Comparison of ENCODE assay signal across 8 cellular contexts in the genomic region with DNA sequence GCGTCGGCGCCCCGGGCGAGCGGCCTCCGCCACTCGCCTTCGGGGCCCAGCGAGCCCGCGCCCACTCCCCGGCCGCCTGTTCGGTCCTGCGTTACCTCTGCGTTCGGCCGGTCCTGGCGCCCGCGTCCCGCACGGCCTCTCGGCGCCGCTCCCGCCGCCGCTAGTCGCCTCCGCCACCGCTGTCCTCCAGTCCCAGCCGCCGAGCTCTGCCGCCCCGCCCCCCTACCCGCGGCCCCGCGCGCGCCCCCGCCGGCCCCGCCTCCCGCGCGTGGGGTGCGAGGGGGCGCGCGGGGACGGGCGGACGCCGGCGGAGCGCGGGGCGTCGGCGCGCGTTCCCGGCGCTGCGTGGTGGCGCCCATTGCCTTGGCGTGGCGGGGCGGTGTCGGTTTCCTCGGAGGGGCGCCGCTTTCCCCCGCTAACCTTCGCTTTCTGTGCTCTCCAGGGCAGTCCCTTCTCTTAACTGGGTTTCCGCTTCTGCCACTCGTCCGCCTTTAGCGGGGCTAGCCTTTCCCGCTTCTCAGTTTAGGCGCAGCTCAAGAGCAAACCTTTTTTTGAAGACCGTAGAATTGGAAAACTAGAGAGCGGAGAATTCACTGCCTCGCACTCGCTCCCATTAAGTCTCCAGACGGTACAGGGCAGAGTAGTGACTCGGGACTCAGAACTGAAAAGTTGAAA. TPM values are rescaled to one million over a fixed set of nuclear protein-coding genes. Genes with fewer than 3 reads are reported as not detected.
DNase-seq lines count a peak whose midpoint lies in the region; ATAC-seq and TF ChIP-seq lines count a peak whose summit lies in the region.

Gene HP1BP3 (minus strand): TSS at position 208 of the 675 bp plus-strand sequence. CDS start 6,867 bp downstream, outside the sequence.

- H3K27me3 Mint-ChIP-seq in H9 (ENCODE audit: low read depth) (0 out of 2 replicates have a peak, but pooled peaks cover 2% of the 10 kb centered on the region), osteocyte (ENCODE audit: unreplicated experiment) (no peaks in the 10 kb centered on the region)
- H3K27me3 Mint-ChIP-seq in activated naive CD4-positive, alpha-beta T cell treated with anti-CD3 and anti-CD28 coated beads, Interleukin-2, amount 50 U/mL, for 24 hours = no peaks in the 10 kb centered on the region

- H4K20me1 ChIP-seq in H9 (ENCODE audit: control insufficient read depth, insufficient read depth, insufficient read length) = no peaks in the 10 kb centered on the region

- TF ChIP-seq POLR2A in testis (IDR thresholded peaks at IDR 0.05) = no peak

- H3K27me3 ChIP-seq in H9 (ENCODE audit: insufficient read depth, low read length) = no peaks in the 10 kb centered on the region
- H3K27me3 ChIP-seq in testis = no peaks in the 10 kb centered on the region

- H3K36me3 ChIP-seq in testis (ENCODE audit: low read depth, missing control alignments) = no peaks in the 10 kb centered on the region

- no peak within 1 kb of the TSS for H2AK5ac ChIP-seq in H9 (ENCODE audit: insufficient read length, low read length)

- peaks cover 15% of the 10 kb centered on the region for H3K79me2 ChIP-seq in H9 (ENCODE audit: insufficient read depth, low read length)

- H3K9me3 Mint-ChIP-seq in H9 (no peaks in the 10 kb centered on the region; a peak in 1 of 5 replicates), osteocyte (ENCODE audit: unreplicated experiment) (no peaks in the 10 kb centered on the region)
- H3K9me3 Mint-ChIP-seq in activated naive CD4-positive, alpha-beta T cell treated with anti-CD3 and anti-CD28 coated beads, Interleukin-2, amount 50 U/mL, for 24 hours = no peaks in the 10 kb centered on the region

- no peak within 1 kb of the TSS for H2BK120ac ChIP-seq in H9 (ENCODE audit: low read depth, low read length, poor library complexity, severe bottlenecking)

- peak within 1 kb of the TSS; percentile 97 for H3K4me2 ChIP-seq in H9 (ENCODE audit: insufficient read depth, insufficient read length, low read length)

- H3K36me3 Mint-ChIP-seq in H9 (ENCODE audit: insufficient read depth in 1 of 3, low read depth in 3 of 3) = peaks cover 0 to 5% (median 0%) of the 10 kb centered on the region in 3 experiments; a peak in 3 of 7 replicates
- no peaks in the 10 kb centered on the region for H3K36me3 Mint-ChIP-seq in activated naive CD4-positive, alpha-beta T cell treated with anti-CD3 and anti-CD28 coated beads, Interleukin-2, amount 50 U/mL, for 24 hours
- H3K36me3 Mint-ChIP-seq in osteocyte (ENCODE audit: unreplicated experiment) = no peaks in the 10 kb centered on the region

- H3T11ph ChIP-seq in H9 (ENCODE audit: low read length) = peak within 1 kb of the TSS; percentile 72

- no peak within 1 kb of the TSS for H2AFZ ChIP-seq in H9 (ENCODE audit: low read length)

- peak within 1 kb of the TSS; percentile 98 to 99 (median 98) for H3K27ac Mint-ChIP-seq in H9
- H3K27ac Mint-ChIP-seq in activated naive CD4-positive, alpha-beta T cell treated with anti-CD3 and anti-CD28 coated beads, Interleukin-2, amount 50 U/mL, for 24 hours = peak within 1 kb of the TSS; percentile 96
- H3K27ac Mint-ChIP-seq in osteocyte (ENCODE audit: unreplicated experiment) = peak within 1 kb of the TSS; percentile 98

- peaks cover 8% of the 10 kb centered on the region for H3K23me2 ChIP-seq in H9 (ENCODE audit: insufficient read length, low read depth, low read length, poor library complexity, severe bottlenecking)

- no CpG with 5 or more reads among the region's 90 CpGs for WGBS in H9 (ENCODE audit: extremely low coverage, insufficient read length, low lambda C conversion rate)
- WGBS in testis, 2 donors = 0 to 2% methylated on average over 27 to 54 of the region's 90 CpGs

- H3K14ac ChIP-seq in H9 (ENCODE audit: insufficient read depth, low read length) = peak within 1 kb of the TSS; percentile 93

- H3K56ac ChIP-seq in H9 (ENCODE audit: insufficient read length, low read depth, low read length) = no peak within 1 kb of the TSS

- H3K4me1 Mint-ChIP-seq in H9 (peaks cover 21 to 24% of the 10 kb centered on the region in 2 experiments), osteocyte (ENCODE audit: unreplicated experiment) (peaks cover 32% of the 10 kb centered on the region)
- peaks cover 31% of the 10 kb centered on the region for H3K4me1 Mint-ChIP-seq in activated naive CD4-positive, alpha-beta T cell treated with anti-CD3 and anti-CD28 coated beads, Interleukin-2, amount 50 U/mL, for 24 hours

- H3K4me1 ChIP-seq in H9 (ENCODE audit: insufficient read depth, low read length) = no peaks in the 10 kb centered on the region
- H3K4me1 ChIP-seq in testis = peaks cover 14% of the 10 kb centered on the region

- peak within 1 kb of the TSS; percentile 99 to 100 for H3K4me3 Mint-ChIP-seq in H9
- peak within 1 kb of the TSS; percentile 93 for H3K4me3 Mint-ChIP-seq in activated naive CD4-positive, alpha-beta T cell treated with anti-CD3 and anti-CD28 coated beads, Interleukin-2, amount 50 U/mL, for 24 hours
- H3K4me3 Mint-ChIP-seq in osteocyte (ENCODE audit: unreplicated experiment) = peak within 1 kb of the TSS; percentile 98

- H3K9me3 ChIP-seq in H9 (ENCODE audit: control insufficient read depth, low read depth, low read length) (no peaks in the 10 kb centered on the region), testis (no peaks in the 10 kb centered on the region)

- H4K5ac ChIP-seq in H9 (ENCODE audit: insufficient read length, low read depth, low read length) = no peak within 1 kb of the TSS

- intact Hi-C loops in testis (cut with DNase I; ENCODE audit: low total_unique reads) = no loop called here

- no peak for TF ChIP-seq CTCF in H9 (conservative IDR thresholded peaks at IDR 0.05)
- TF ChIP-seq CTCF in osteocyte (IDR thresholded peaks at IDR 0.05) = no peak
- TF ChIP-seq CTCF in testis (IDR thresholded peaks at IDR 0.05) = no peak

- no peak within 1 kb of the TSS for H4K91ac ChIP-seq in H9 (ENCODE audit: insufficient read length, low read depth, low read length)

- no peak within 1 kb of the TSS for H2BK20ac ChIP-seq in H9 (ENCODE audit: low read depth, low read length, poor library complexity, severe bottlenecking)

- peak; percentile 50 for ATAC-seq in SK-N-SH treated with all-trans-retinoic acid at 6 μM for 48 hours

- H3K18ac ChIP-seq in H9 (ENCODE audit: insufficient read length, low read depth, low read length) = peak within 1 kb of the TSS; percentile 81

- no peak within 1 kb of the TSS for H2BK12ac ChIP-seq in H9 (ENCODE audit: insufficient read length, low read depth, low read length)

- DNase-seq in GM03348 (ENCODE audit: low spot score) (peak; percentile 96), H9 (peak; percentile 65), M059J (ENCODE audit: low read depth) (peak; percentile 74), glomerular visceral epithelial cell (ENCODE audit: extremely low spot score) (peak; percentile 86), osteocyte (ENCODE audit: extremely low spot score, unreplicated experiment) (peak; percentile 94), testis (peak; percentile 77)

- no peak within 1 kb of the TSS for H2BK15ac ChIP-seq in H9 (ENCODE audit: low read depth, low read length)

- H3K4me3 ChIP-seq in testis = peak within 1 kb of the TSS; percentile 76 to 98

- H4K8ac ChIP-seq in H9 (replicated peaks; ENCODE audit: insufficient read length, low read depth, low read length) = no peak within 1 kb of the TSS

- no peak within 1 kb of the TSS for H3K23ac ChIP-seq in H9 (ENCODE audit: insufficient read length, low read depth, low read length)

- H3K79me1 ChIP-seq in H9 (ENCODE audit: insufficient read depth, low read depth, low read length, poor library complexity, severe bottlenecking) = peaks cover 7% of the 10 kb centered on the region

- peak within 1 kb of the TSS; percentile 78 for H3K27ac ChIP-seq in H9 (ENCODE audit: insufficient read length, low read depth, low read length)
- peak within 1 kb of the TSS; percentile 96 to 99 for H3K27ac ChIP-seq in testis

- peak within 1 kb of the TSS; percentile 91 for H3K9ac ChIP-seq in H9 (ENCODE audit: extremely low read depth, insufficient read length, low read length)

- no peak within 1 kb of the TSS for H2BK5ac ChIP-seq in H9 (ENCODE audit: insufficient read length, low read length)

- no peak within 1 kb of the TSS for H3K4ac ChIP-seq in H9 (ENCODE audit: low read depth, low read length)

TF ChIP-seq in SK-N-SH treated with all-trans-retinoic acid at 6 μM for 48 hours, 23 proteins besides CTCF, POLR2A, EP300 and RAD21 (continues in another document):
- no peak for TF ChIP-seq ZNF565 (CRISPR knock-in tag; conservative IDR thresholded peaks at IDR 0.05; ENCODE audit: low read depth)
- TF ChIP-seq TOX (CRISPR knock-in tag; IDR thresholded peaks at IDR 0.05; ENCODE audit: borderline replicate concordance) = no peak
- TF ChIP-seq TSHZ2 (CRISPR knock-in tag; IDR thresholded peaks at IDR 0.05) = 0 out of 2 replicates have a peak, but pooled peaks have one; percentile 36
- TF ChIP-seq ARNTL (CRISPR knock-in tag; IDR thresholded peaks at IDR 0.05; ENCODE audit: borderline replicate concordance, low read depth) = no peak
- TF ChIP-seq SNAI2 (CRISPR knock-in tag; IDR thresholded peaks at IDR 0.05) = no peak
- TF ChIP-seq ZC3H10 (CRISPR knock-in tag; IDR thresholded peaks at IDR 0.05) = 0 out of 2 replicates have a peak, but pooled peaks have one; percentile 20
- TF ChIP-seq ISL1 (CRISPR knock-in tag; IDR thresholded peaks at IDR 0.05) = no peak
- TF ChIP-seq ZNF8 (CRISPR knock-in tag; IDR thresholded peaks at IDR 0.05) = no peak

RNA-seq across cellular contexts. Expression of gene HP1BP3, which starts in this region (rescaled TPM):
- total RNA-seq in H9 (2021) = 127 TPM in 2 replicates
- total RNA-seq in M059J (2014; rRNA removed; shearing (Covaris generic)) = 213 and 371 TPM in 2 replicates
- total RNA-seq in osteocyte = 228 and 231 TPM in 2 replicates
- 100 to 1,000 TPM; 347 to 401 TPM for total RNA-seq in testis
- polyA plus RNA-seq in testis (ENCODE audit: insufficient read depth, low read depth, low replicate concordance) = 165 TPM

Comparison
In these comparisons a context has a peak if more than half of its experiments do, and no peak if none do; other contexts are left out.
1. Peak in every context shown above with its lines: DNase-seq, ATAC-seq, H3K4me3 ChIP-seq and H3K27ac ChIP-seq.